In genomic region chr10:118850418-118851061, GRCh38 we compare ENCODE assay signal across 8 cellular contexts.
DNase-seq lines count a peak whose midpoint lies in the region; ATAC-seq and TF ChIP-seq lines count a peak whose summit lies in the region.

No MANE protein-coding gene starts in this region.

- H3K4me1 ChIP-seq in GM23338 (ENCODE audit: insufficient read depth) = no peaks in the 10 kb centered on the region
- H3K4me1 ChIP-seq in naive thymus-derived CD4-positive, alpha-beta T cell (ENCODE audit: control insufficient read depth in 2 of 2, insufficient read depth in 2 of 2, low read length in 2 of 2) = no peaks in the 10 kb centered on the region
- H3K4me1 ChIP-seq in stomach = peaks cover 0 to under 1% (median 0%) of the 10 kb centered on the region in 4 donors

- H3K79me2 ChIP-seq in GM23338 (replicated peaks; ENCODE audit: insufficient read depth) = no peaks in the 10 kb centered on the region

- ATAC-seq in GM23338 = peak; percentile 87
- ATAC-seq in effector memory CD8-positive, alpha-beta T cell (replicated peaks) = peak; percentile 29
- peak; percentile 62 for ATAC-seq in naive thymus-derived CD4-positive, alpha-beta T cell

- WGBS in stomach, 5 donors = 23 to 36% (median 28%) methylated on average over 3 of the region's 3 CpGs

- intact Hi-C loops in naive thymus-derived CD4-positive, alpha-beta T cell (cut with micrococcal nuclease) = loop anchor here (1.0 to 10.0 kb wide), 3 partner anchors 116 to 282 kb away; no protein-coding TSS in a partner anchor
- intact Hi-C loops in stomach (cut with DNase I; ENCODE audit: low total_unique reads) = no loop called here

- H3K4me1 Mint-ChIP-seq in GM23338 = peaks cover 3% of the 10 kb centered on the region; the same call in 1 of the 3 replicates
- H3K4me1 Mint-ChIP-seq in effector memory CD8-positive, alpha-beta T cell (ENCODE audit: low read depth in 2 of 2) = no peaks in the 10 kb centered on the region
- H3K4me1 Mint-ChIP-seq in naive thymus-derived CD4-positive, alpha-beta T cell = peaks cover 0 to 3% (median 0%) of the 10 kb centered on the region in 7 donors

- no peak overlapping the region for H3K27ac Mint-ChIP-seq in GM23338
- no peak overlapping the region for H3K27ac Mint-ChIP-seq in effector memory CD8-positive, alpha-beta T cell
- H3K27ac Mint-ChIP-seq in naive thymus-derived CD4-positive, alpha-beta T cell = no peak overlapping the region

- H3K36me3 Mint-ChIP-seq in GM23338 (ENCODE audit: low read depth) = no peaks in the 10 kb centered on the region
- peaks cover 2% of the 10 kb centered on the region for H3K36me3 Mint-ChIP-seq in effector memory CD8-positive, alpha-beta T cell (ENCODE audit: insufficient read depth)
- no peaks in the 10 kb centered on the region for H3K36me3 Mint-ChIP-seq in naive thymus-derived CD4-positive, alpha-beta T cell

- H3K36me3 ChIP-seq in GM23338 (ENCODE audit: insufficient read depth) (no peaks in the 10 kb centered on the region), stomach (no peaks in the 10 kb centered on the region)
- no peaks in the 10 kb centered on the region for H3K36me3 ChIP-seq in naive thymus-derived CD4-positive, alpha-beta T cell (ENCODE audit: control insufficient read depth in 2 of 3, insufficient read depth in 3 of 3, low read length in 3 of 3)

- H3F3A ChIP-seq in GM23338 (replicated peaks; ENCODE audit: low read depth) = no peaks in the 10 kb centered on the region

- no peak for TF ChIP-seq POLR2A in stomach (IDR thresholded peaks at IDR 0.05)

- CTCF ChIA-PET in naive thymus-derived CD4-positive, alpha-beta T cell (lab: Charles Lee) = interaction anchor here (1.2 to 2.0 kb wide), 2 partner anchors 9 to 282 kb away, joined by 4 to 10 read pairs; no protein-coding TSS in a partner anchor

- no peak overlapping the region for H3K27ac ChIP-seq in GM23338 (ENCODE audit: low read depth)
- H3K27ac ChIP-seq in naive thymus-derived CD4-positive, alpha-beta T cell (ENCODE audit: low read depth, low read length) = no peak overlapping the region
- no peak overlapping the region for H3K27ac ChIP-seq in stomach

- H3K4me3 Mint-ChIP-seq in GM23338 = no peak overlapping the region
- H3K4me3 Mint-ChIP-seq in effector memory CD8-positive, alpha-beta T cell = no peak overlapping the region
- no peak overlapping the region for H3K4me3 Mint-ChIP-seq in naive thymus-derived CD4-positive, alpha-beta T cell

- TF ChIP-seq CTCF in GM23338 (conservative IDR thresholded peaks at IDR 0.05; ENCODE audit: low read depth in 2 of 2) (peak; percentile 90), stomach (IDR thresholded peaks at IDR 0.05) (peak in 5 of 7 experiments; percentile 23 to 41 (median 39))

- POLR2A ChIA-PET in naive thymus-derived CD4-positive, alpha-beta T cell (lab: Charles Lee) = no interaction called here

- H3K4me3 ChIP-seq in GM23338 (no peak overlapping the region), stomach (no peak overlapping the region)
- no peak overlapping the region for H3K4me3 ChIP-seq in naive thymus-derived CD4-positive, alpha-beta T cell (ENCODE audit: low read length)

- TF ChIP-seq EP300 in stomach (IDR thresholded peaks at IDR 0.05) = no peak

- peaks cover 2% of the 10 kb centered on the region for H3K27me3 Mint-ChIP-seq in GM23338 (ENCODE audit: insufficient read depth, low read depth, poor library complexity)
- peaks cover 11 to 46% of the 10 kb centered on the region in 2 donors for H3K27me3 Mint-ChIP-seq in effector memory CD8-positive, alpha-beta T cell
- peaks cover 0 to 9% (median 6%) of the 10 kb centered on the region in 5 donors for H3K27me3 Mint-ChIP-seq in naive thymus-derived CD4-positive, alpha-beta T cell

- no peaks in the 10 kb centered on the region; the same call in 2 of the 3 replicates for H3K9me3 Mint-ChIP-seq in GM23338
- no peaks in the 10 kb centered on the region for H3K9me3 Mint-ChIP-seq in effector memory CD8-positive, alpha-beta T cell
- H3K9me3 Mint-ChIP-seq in naive thymus-derived CD4-positive, alpha-beta T cell = no peaks in the 10 kb centered on the region

- H2AFZ ChIP-seq in GM23338 = no peak overlapping the region

- H3K9me3 ChIP-seq in naive thymus-derived CD4-positive, alpha-beta T cell (ENCODE audit: control insufficient read depth in 2 of 3, low read length in 3 of 3) = no peaks in the 10 kb centered on the region
- no peaks in the 10 kb centered on the region for H3K9me3 ChIP-seq in stomach

- peak; percentile 14 for DNase-seq in CMK (ENCODE audit: low read depth)
- DNase-seq in GM23338 (ENCODE audit: low spot score) = peak; percentile 90
- DNase-seq in NCI-H345 (lab: John Stamatoyannopoulos, UW) = peak; percentile 48
- peak; percentile 56 for DNase-seq in activated CD4-positive, alpha-beta T cell treated with anti-CD3 and anti-CD28 coated beads, Interleukin-2, amount 50 U/mL, for 1 hour
- DNase-seq in effector memory CD8-positive, alpha-beta T cell = peak; percentile 24 to 44 (median 40)
- peak in 8 of 9 donors; percentile 27 to 72 (median 37) for DNase-seq in naive thymus-derived CD4-positive, alpha-beta T cell
- peak; percentile 74 for DNase-seq in stomach
- no peak for DNase-seq in GOT3 (lab: John Stamatoyannopoulos, UW)

- H3K4me2 ChIP-seq in GM23338 = no peak overlapping the region

- no peaks in the 10 kb centered on the region for H3K27me3 ChIP-seq in GM23338 (ENCODE audit: insufficient read depth)
- H3K27me3 ChIP-seq in naive thymus-derived CD4-positive, alpha-beta T cell (ENCODE audit: control insufficient read depth in 2 of 2, insufficient read depth in 2 of 2, low read length in 2 of 2) = no peaks in the 10 kb centered on the region
- no peaks in the 10 kb centered on the region for H3K27me3 ChIP-seq in stomach

- no peaks in the 10 kb centered on the region for H4K20me1 ChIP-seq in GM23338 (replicated peaks; ENCODE audit: insufficient read depth)

- no peaks in the 10 kb centered on the region; the same call in 1 of the 2 replicates for H3K9me2 ChIP-seq in GM23338 (ENCODE audit: insufficient read depth)

TF ChIP-seq in GM23338, 12 proteins besides CTCF, POLR2A, EP300 and RAD21 (continues in another document):
- TF ChIP-seq ZNF114 (CRISPR knock-in tag; IDR thresholded peaks at IDR 0.05) = no peak
- TF ChIP-seq STAT1 (IDR thresholded peaks at IDR 0.05; ENCODE audit: unreplicated experiment) = no peak
- no peak for TF ChIP-seq EZH2phosphoT487 (IDR thresholded peaks at IDR 0.05; ENCODE audit: unreplicated experiment)
- TF ChIP-seq, protein P1, sequence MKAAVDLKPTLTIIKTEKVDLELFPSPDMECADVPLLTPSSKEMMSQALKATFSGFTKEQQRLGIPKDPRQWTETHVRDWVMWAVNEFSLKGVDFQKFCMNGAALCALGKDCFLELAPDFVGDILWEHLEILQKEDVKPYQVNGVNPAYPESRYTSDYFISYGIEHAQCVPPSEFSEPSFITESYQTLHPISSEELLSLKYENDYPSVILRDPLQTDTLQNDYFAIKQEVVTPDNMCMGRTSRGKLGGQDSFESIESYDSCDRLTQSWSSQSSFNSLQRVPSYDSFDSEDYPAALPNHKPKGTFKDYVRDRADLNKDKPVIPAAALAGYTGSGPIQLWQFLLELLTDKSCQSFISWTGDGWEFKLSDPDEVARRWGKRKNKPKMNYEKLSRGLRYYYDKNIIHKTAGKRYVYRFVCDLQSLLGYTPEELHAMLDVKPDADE (IDR thresholded peaks at IDR 0.05) = no peak
- no peak for TF ChIP-seq EZH2 (IDR thresholded peaks at IDR 0.05; ENCODE audit: low read depth, unreplicated experiment)
- no peak for TF ChIP-seq CREB1 (CRISPR knock-in tag; IDR thresholded peaks at IDR 0.05; ENCODE audit: low read depth)
- TF ChIP-seq POLR2AphosphoS5 (IDR thresholded peaks at IDR 0.05; ENCODE audit: low read depth) = no peak
- no peak for TF ChIP-seq JUNB (IDR thresholded peaks at IDR 0.05; ENCODE audit: unreplicated experiment)

Comparison
In these comparisons a context has a peak if more than half of its experiments do, and no peak if none do; other contexts are left out.
1. ATAC-seq: peak in every context shown above with its lines; median percentile 87 in GM23338; 62 in naive thymus-derived CD4-positive, alpha-beta T cell; 29 in effector memory CD8-positive, alpha-beta T cell.